Comparison of ENCODE assay signal across 8 cellular contexts in genomic region chr18:37380546-37381110, GRCh38.
"Had no signal": no experiment of that assay in that cellular context is flagged by ENCODE, and none has a peak within 500 bp of the region (broad histone marks: within the 10 kb centered on the region; RNA-seq: fewer than 3 reads in every experiment).

No MANE protein-coding gene starts in this region.

- H3K36me3 Mint-ChIP-seq: IgD-negative memory B cell had no signal

- H3K9ac ChIP-seq: KMS-11 had no signal

- H3K9me3 Mint-ChIP-seq: GM23338 had no signal

- H3K4me3 ChIP-seq: GM23338, HAP-1 had no signal

- ATAC-seq: GM23338, HCT116 had no signal

- H3K27ac Mint-ChIP-seq: GM23338 had no signal

- FAIRE-seq: HTR-8/SVneo had no signal

- H3K4me2 ChIP-seq: GM23338, KMS-11 had no signal

- H3K36me3 ChIP-seq: HAP-1 had no signal

- H3K27ac ChIP-seq: KMS-11 had no signal

- DNase-seq: H7, KBM-7 had no signal

- H3K9me3 ChIP-seq: HAP-1 had no signal

- H3K4me3 Mint-ChIP-seq: GM23338 had no signal

- H2AFZ ChIP-seq: GM23338 had no signal
